ENCODE assay signal across 9 cellular contexts in genomic region chr15:40239671-40240618, GRCh38. TPM values are rescaled to one million over a fixed set of nuclear protein-coding genes. Genes with fewer than 3 reads are reported as not detected.
DNase-seq lines count a peak whose midpoint lies in the region; TF ChIP-seq lines count a peak whose summit lies in the region.
"Had no signal": no experiment of that assay in that cellular context is flagged by ENCODE, and none has a peak within 500 bp of the region (broad histone marks: within the 10 kb centered on the region; RNA-seq: fewer than 3 reads in every experiment).

No MANE protein-coding gene starts in this region.

- H3K4me2 ChIP-seq in PC-9: peak overlapping the region; percentile 88
- peak overlapping the region; percentile 59 for H3K4me2 ChIP-seq in trophoblast cell (ENCODE audit: low read length)

- H3K9me3 ChIP-seq in PC-9 (ENCODE audit: insufficient read depth, low read depth) (no peaks in the 10 kb centered on the region), trophoblast cell (ENCODE audit: insufficient read depth, low read depth, low read length) (peaks cover 2% of the 10 kb centered on the region)

- TF ChIP-seq CTCF in GM10266 (IDR thresholded peaks at IDR 0.05; ENCODE audit: control insufficient read depth, insufficient read depth, low read depth, missing control alignments) (no peak), PC-9 (conservative IDR thresholded peaks at IDR 0.05) (no peak)

- CTCF ChIA-PET in PC-9 (lab: Charles Lee): interaction anchor here (0.6 to 2.3 kb wide), 4 partner anchors 22 to 34 kb away, joined by 5 to 28 read pairs (median 6); no protein-coding TSS in a partner anchor

- no peak overlapping the region for H3K27ac ChIP-seq in PC-9
- peak overlapping the region; percentile 90 for H3K27ac ChIP-seq in epithelial cell of prostate
- no peak overlapping the region for H3K27ac ChIP-seq in trophoblast cell (ENCODE audit: low read depth, low read length)

- no peak overlapping the region for H2AFZ ChIP-seq in PC-9
- H2AFZ ChIP-seq in trophoblast cell (ENCODE audit: insufficient read depth, low read length, poor library complexity): no peak overlapping the region

- no peaks in the 10 kb centered on the region for H3K9me2 ChIP-seq in PC-9 (ENCODE audit: insufficient read depth)

- no peaks in the 10 kb centered on the region for H3K36me3 ChIP-seq in PC-9 (ENCODE audit: low read depth)
- H3K36me3 ChIP-seq in trophoblast cell (ENCODE audit: control insufficient read depth in 1 of 2, insufficient read depth in 2 of 2, low read length in 2 of 2): no peaks in the 10 kb centered on the region

- peak overlapping the region; percentile 52 for H3K18ac ChIP-seq in trophoblast cell (ENCODE audit: low read length)

- peak overlapping the region; percentile 36 for H3K14ac ChIP-seq in trophoblast cell (ENCODE audit: low read length)

- peaks cover 17% of the 10 kb centered on the region for H3K79me1 ChIP-seq in trophoblast cell (ENCODE audit: low read length)

- no peak overlapping the region for H3K9ac ChIP-seq in trophoblast cell (ENCODE audit: low read length)

- H3K4ac ChIP-seq in trophoblast cell (ENCODE audit: low read depth, low read length): no peak overlapping the region

- H2AK5ac ChIP-seq in trophoblast cell (ENCODE audit: low read length): peak overlapping the region; percentile 16

- no TSS peak for BruUV-seq in PC-9 (replicated peaks; lab: Mats Ljungman, UMichigan)

- WGBS in trophoblast cell (ENCODE audit: extremely low coverage, insufficient coverage, insufficient read length): no CpG with 5 or more reads among the region's 20 CpGs

- H4K12ac ChIP-seq in trophoblast cell (ENCODE audit: low read depth, low read length): no peak overlapping the region

- H3K23ac ChIP-seq in trophoblast cell (ENCODE audit: low read length): no peak overlapping the region

- no peak overlapping the region for H3K4me3 ChIP-seq in PC-9
- no peak overlapping the region for H3K4me3 ChIP-seq in trophoblast cell (ENCODE audit: low read depth, low read length)

- H3F3A ChIP-seq in PC-9 (ENCODE audit: insufficient read depth, low read depth): peaks cover 13% of the 10 kb centered on the region

- intact Hi-C loops in PC-9 (cut with micrococcal nuclease; ENCODE audit: unreplicated experiment): loop anchor here (2.0 kb wide), 1 partner anchor 27 kb away; no protein-coding TSS in a partner anchor

- no peaks in the 10 kb centered on the region for H3K27me3 ChIP-seq in PC-9 (ENCODE audit: insufficient read depth, low read depth)
- no peaks in the 10 kb centered on the region for H3K27me3 ChIP-seq in trophoblast cell (ENCODE audit: insufficient read depth, low read length)

- peak overlapping the region; percentile 47 for H4K8ac ChIP-seq in trophoblast cell (ENCODE audit: low read depth, low read length)

- peaks cover 49% of the 10 kb centered on the region for H3K4me1 ChIP-seq in PC-9 (replicated peaks; ENCODE audit: insufficient read depth)
- H3K4me1 ChIP-seq in trophoblast cell (ENCODE audit: control insufficient read depth in 1 of 2, insufficient read depth in 2 of 2, low read length in 2 of 2): peaks cover 28 to 31% of the 10 kb centered on the region in 2 experiments

- H4K20me1 ChIP-seq in PC-9 (ENCODE audit: insufficient read depth): no peaks in the 10 kb centered on the region

- H3K79me2 ChIP-seq in PC-9 (ENCODE audit: low read depth): no peaks in the 10 kb centered on the region
- peaks cover under 1% of the 10 kb centered on the region for H3K79me2 ChIP-seq in trophoblast cell (ENCODE audit: control insufficient read depth, insufficient read depth, low read length, poor library complexity)

- H2BK5ac ChIP-seq in trophoblast cell (ENCODE audit: low read depth, low read length, poor library complexity): no peak overlapping the region

- peak overlapping the region; percentile 64 for H2BK12ac ChIP-seq in trophoblast cell (ENCODE audit: low read length)

- peak overlapping the region; percentile 77 for H4K91ac ChIP-seq in trophoblast cell (ENCODE audit: low read depth, low read length)

- DNase-seq in GM10266 (ENCODE audit: extremely low spot score): peak; percentile 25
- no peak for DNase-seq in PC-9
- no peak for DNase-seq in epithelial cell of prostate (ENCODE audit: low read depth, low spot score)
- no peak for DNase-seq in trophoblast cell
- no peak for DNase-seq in activated CD4-positive, alpha-beta T cell treated with anti-CD3 and anti-CD28 coated beads, Interleukin-2, amount 50 U/mL, for 1 hour
- no peak for DNase-seq in NCI-H2227 treated with DMSO at 0.1 percent for 48 hours (lab: John Stamatoyannopoulos, UW)
- DNase-seq in amniotic stem cell (lab: John Stamatoyannopoulos, UW): no peak
- no peak for DNase-seq in activated CD4-positive, alpha-beta T cell treated with anti-CD3 and anti-CD28 coated beads for 48 hours

- no peak overlapping the region for H2BK120ac ChIP-seq in trophoblast cell (ENCODE audit: insufficient read depth, low read length, poor library complexity)

- POLR2A ChIA-PET in PC-9 (lab: Charles Lee; ENCODE audit: unreplicated experiment): interaction anchor here (0.6 kb wide), 2 partner anchors 174 to 204 kb away, joined by 5 to 6 read pairs; no protein-coding TSS in a partner anchor

RNA-seq across cellular contexts. Expression of gene PAK6, which starts 1.1 kb away (rescaled TPM):
- total RNA-seq in PC-9 (2021): 10.7 and 11.7 TPM in 2 replicates
- polyA plus RNA-seq in trophoblast cell (2013): 8.4 and 8.5 TPM in 2 replicates

RNA-seq across cellular contexts. Expression of gene ANKRD63, which starts 42.9 kb away (rescaled TPM):
- not detected in 2 replicates for total RNA-seq in PC-9 (2021)
- 0.15 and 0.21 TPM in 2 replicates for polyA plus RNA-seq in trophoblast cell (2013)
- total RNA-seq: HT1080 had no signal
